In genomic region chr22:31857247-31857646, GRCh38 we compare ENCODE assay signal across 11 cellular contexts.
DNase-seq lines count a peak whose midpoint lies in the region; ATAC-seq and TF ChIP-seq lines count a peak whose summit lies in the region.
"Had no signal": no experiment of that assay in that cellular context is flagged by ENCODE, and none has a peak within 500 bp of the region (broad histone marks: within the 10 kb centered on the region; RNA-seq: fewer than 3 reads in every experiment).

No MANE protein-coding gene starts in this region.

- peaks cover 6% of the 10 kb centered on the region for H3K4me1 ChIP-seq in foreskin keratinocyte
- H3K4me1 ChIP-seq in right atrium auricular region: no peaks in the 10 kb centered on the region

- no peak for TF ChIP-seq CTCF in foreskin keratinocyte (conservative IDR thresholded peaks at IDR 0.05)
- no peak for TF ChIP-seq CTCF in right atrium auricular region (IDR thresholded peaks at IDR 0.05)

- H3K27me3 ChIP-seq in foreskin keratinocyte (no peaks in the 10 kb centered on the region), right atrium auricular region (no peaks in the 10 kb centered on the region)

- DNase-seq in NCI-H1417 (lab: John Stamatoyannopoulos, UW) (peak; percentile 71 to 89 (median 85)), NCI-H1417 treated with DMSO at 0.1 percent for 48 hours (lab: John Stamatoyannopoulos, UW) (no peak), NCI-H69 (lab: John Stamatoyannopoulos, UW) (peak; percentile 97), foreskin keratinocyte (peak in 1 of 2 donors; percentile 46), retina (peak; percentile 59), right atrium auricular region (ENCODE audit: low spot score) (no peak)
- DNase-seq: MM.1S had no signal

- no peak overlapping the region for H3K27ac ChIP-seq in foreskin keratinocyte
- H3K27ac ChIP-seq in right atrium auricular region: no peak overlapping the region
- H3K27ac ChIP-seq: skin epidermis had no signal

- no peaks in the 10 kb centered on the region for H3K9me3 ChIP-seq in right atrium auricular region

- peak; percentile 91 for ATAC-seq in foreskin keratinocyte
- ATAC-seq in HG03135 (IDR thresholded peaks at IDR 0.05; ENCODE audit: unreplicated experiment): no peak
- ATAC-seq in GM21526 (IDR thresholded peaks at IDR 0.05; ENCODE audit: low FRiP score, unreplicated experiment): no peak

- no peak overlapping the region for H3K4me3 ChIP-seq in right atrium auricular region
- H3K4me3 ChIP-seq: lung, skin epidermis had no signal

- H3K36me3 ChIP-seq in right atrium auricular region: peaks cover 23% of the 10 kb centered on the region

Comparison
In these comparisons a context has a peak if more than half of its experiments do, and no peak if none do; other contexts are left out.
1. DNase-seq: peak in NCI-H1417 (3 of 3), NCI-H69 (single experiment) and retina (single experiment); none in NCI-H1417 treated with DMSO at 0.1 percent for 48 hours (single experiment) and right atrium auricular region (single experiment).